In the genomic region with DNA sequence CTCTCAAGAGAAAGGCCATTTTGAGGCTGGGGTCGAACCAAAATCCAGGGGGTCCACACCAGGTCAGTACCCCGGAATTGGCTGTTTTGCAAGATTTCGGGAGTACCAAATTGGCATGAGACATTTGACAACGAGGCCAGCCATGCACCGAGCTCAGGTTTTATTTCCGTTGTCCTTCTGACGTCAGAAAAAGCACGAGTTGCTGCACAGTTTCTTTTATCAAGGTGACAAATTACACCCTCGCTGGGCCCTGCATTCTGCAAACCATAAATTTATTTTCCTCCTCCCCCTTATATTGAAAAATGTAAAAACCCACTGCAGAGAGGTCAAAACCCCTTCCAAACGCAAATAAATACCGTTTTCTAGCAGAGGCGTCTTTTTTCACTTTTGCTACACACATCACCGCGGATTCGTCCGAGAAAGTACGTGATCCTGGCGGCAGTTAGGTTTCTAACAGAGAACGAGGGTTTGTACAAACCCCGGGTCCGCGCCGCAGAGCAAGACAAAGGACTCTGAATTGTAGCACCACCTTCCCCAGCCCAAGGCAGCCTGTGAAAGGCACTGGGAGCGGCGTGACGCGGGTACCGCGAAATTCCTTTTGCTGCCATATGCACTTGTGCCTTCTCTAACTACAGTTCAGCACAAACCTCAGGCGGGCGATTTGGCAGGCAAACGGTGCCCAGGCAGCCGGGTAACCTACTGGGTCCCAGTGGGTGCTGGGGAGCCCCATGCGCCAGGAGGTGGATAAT, we compare ENCODE assay signal across 8 cellular contexts. TPM values are rescaled to one million over a fixed set of nuclear protein-coding genes. Genes with fewer than 3 reads are reported as not detected.
A peak's percentile ranks its signal among the peaks of the same experiment; 100 is the strongest.
DNase-seq lines count a peak whose midpoint lies in the region; ATAC-seq and TF ChIP-seq lines count a peak whose summit lies in the region.

No MANE protein-coding gene starts in this region.

- H3K9me3 ChIP-seq in trophoblast cell (ENCODE audit: insufficient read depth, low read depth, low read length) = no peaks in the 10 kb centered on the region
- no peaks in the 10 kb centered on the region for H3K9me3 ChIP-seq in transverse colon

- no peak overlapping the region for H3K23ac ChIP-seq in trophoblast cell (ENCODE audit: low read length)

- peak overlapping the region; percentile 88 for H3K4me2 ChIP-seq in trophoblast cell (ENCODE audit: low read length)

- peaks cover 2 to 6% of the 10 kb centered on the region in 2 experiments for H3K4me1 ChIP-seq in trophoblast cell (ENCODE audit: control insufficient read depth in 1 of 2, insufficient read depth in 2 of 2, low read length in 2 of 2)
- peaks cover 0 to 64% (median 25%) of the 10 kb centered on the region in 4 donors for H3K4me1 ChIP-seq in transverse colon

- H3K4ac ChIP-seq in trophoblast cell (ENCODE audit: low read depth, low read length) = peak overlapping the region; percentile 95

- no peaks in the 10 kb centered on the region for H3K27me3 ChIP-seq in trophoblast cell (ENCODE audit: insufficient read depth, low read length)
- H3K27me3 ChIP-seq in transverse colon = no peaks in the 10 kb centered on the region

- H3K27ac ChIP-seq in trophoblast cell (ENCODE audit: low read depth, low read length) (peak overlapping the region; percentile 93), transverse colon (peak overlapping the region; percentile 92 to 96 (median 93))

- H2AFZ ChIP-seq in trophoblast cell (ENCODE audit: insufficient read depth, low read length, poor library complexity) = peak overlapping the region; percentile 28

- H3K36me3 ChIP-seq in trophoblast cell (ENCODE audit: control insufficient read depth in 1 of 2, insufficient read depth in 2 of 2, low read length in 2 of 2) (peaks cover 0 to 1% of the 10 kb centered on the region in 2 experiments), transverse colon (no peaks in the 10 kb centered on the region)

- H2AK5ac ChIP-seq in trophoblast cell (ENCODE audit: low read length) = peak overlapping the region; percentile 26

- H2BK12ac ChIP-seq in trophoblast cell (ENCODE audit: low read length) = peak overlapping the region; percentile 19

- H4K8ac ChIP-seq in trophoblast cell (ENCODE audit: low read depth, low read length) = peak overlapping the region; percentile 86

- H3K79me1 ChIP-seq in trophoblast cell (ENCODE audit: low read length) = peaks cover 49% of the 10 kb centered on the region

- peak overlapping the region; percentile 98 for H3K18ac ChIP-seq in trophoblast cell (ENCODE audit: low read length)

- peak overlapping the region; percentile 90 for H4K91ac ChIP-seq in trophoblast cell (ENCODE audit: low read depth, low read length)

- peak overlapping the region; percentile 100 for H3K9ac ChIP-seq in trophoblast cell (ENCODE audit: low read length)

- no CpG with 5 or more reads among the region's 34 CpGs for WGBS in trophoblast cell (ENCODE audit: extremely low coverage, insufficient coverage, insufficient read length)
- 4 to 6% methylated on average over 8 to 27 of the region's 34 CpGs for WGBS in transverse colon (ENCODE audit: low coverage in 1 of 2), 2 donors

- peaks cover 44% of the 10 kb centered on the region for H3K79me2 ChIP-seq in trophoblast cell (ENCODE audit: control insufficient read depth, insufficient read depth, low read length, poor library complexity)

- H3K14ac ChIP-seq in trophoblast cell (ENCODE audit: low read length) = peak overlapping the region; percentile 97

- no peak for TF ChIP-seq CTCF in transverse colon (IDR thresholded peaks at IDR 0.05)

- H4K12ac ChIP-seq in trophoblast cell (ENCODE audit: low read depth, low read length) = peak overlapping the region; percentile 85

- H3K4me3 ChIP-seq in trophoblast cell (ENCODE audit: low read depth, low read length) = peak overlapping the region; percentile 91
- peak overlapping the region; percentile 59 to 75 (median 70) for H3K4me3 ChIP-seq in transverse colon

- H2BK5ac ChIP-seq in trophoblast cell (ENCODE audit: low read depth, low read length, poor library complexity) = peak overlapping the region; percentile 96

- H2BK120ac ChIP-seq in trophoblast cell (ENCODE audit: insufficient read depth, low read length, poor library complexity) = peak overlapping the region; percentile 91

- no peak for ATAC-seq in GM21423 (IDR thresholded peaks at IDR 0.05; ENCODE audit: unreplicated experiment)

- peak; percentile 56 for TF ChIP-seq POLR2A in transverse colon (IDR thresholded peaks at IDR 0.05)

- TF ChIP-seq EP300 in transverse colon (IDR thresholded peaks at IDR 0.05; ENCODE audit: low read depth) = no peak

- in situ Hi-C loops in transverse colon (cut with MboI; ENCODE audit: low pct_ligation_motif_present in 1 of 4, low pct_unique_long_range_greater_than_20kb in 1 of 4, low sequenced_read_pairs in 3 of 4) = loop anchor here in 2 of 4 donors (10.0 to 25.0 kb wide), 2 partner anchors 52 to 105 kb away; no protein-coding TSS in a partner anchor

- DNase-seq in AG08396 (ENCODE audit: low spot score) (peak; percentile 46), HCEC 1CT (peak; percentile 51), RPMI8226 (peak; percentile 62), cardiac septum (ENCODE audit: low spot score) (peak; percentile 84), trophoblast cell (peak; percentile 59 to 79), transverse colon (peak; percentile 71)
- DNase-seq in activated naive CD4-positive, alpha-beta T cell treated with anti-CD3 and anti-CD28 coated beads, Interleukin-2, amount 50 U/mL, for 16 hours = peak; percentile 58

- intact Hi-C loops in cardiac septum (cut with DNase I) (loop anchor here (5.0 kb wide), 2 partner anchors 60 to 275 kb away; a partner anchor contains a TSS), transverse colon (cut with DNase I; ENCODE audit: low total_unique reads) (loop anchor here (10.0 kb wide), 2 partner anchors 112 to 118 kb away; no protein-coding TSS in a partner anchor)

RNA-seq across cellular contexts. Expression of a gene that starts 1.8 kb away (rescaled TPM):
- total RNA-seq in cardiac septum (64.4 TPM), transverse colon (100 to 1,000 TPM in 3 of 4 donors, 10 to 100 TPM in 1; 36.8 to 139 (median 117) TPM)
- 376 TPM in 2 replicates for polyA plus RNA-seq in trophoblast cell (2013)
